30 cellular contexts compared by ENCODE assay signal in genomic region chr13:90793261-90793785, GRCh38.
"Had no signal": no experiment of that assay in that cellular context is flagged by ENCODE, and none has a peak within 500 bp of the region (broad histone marks: within the 10 kb centered on the region; RNA-seq: fewer than 3 reads in every experiment).

No MANE protein-coding gene starts in this region.

- H3K4me3 ChIP-seq: breast epithelium, esophagus squamous epithelium, gastroesophageal sphincter, left lung, lung, ovary, smooth muscle cell, upper lobe of left lung, vagina had no signal

- DNase-seq: activated CD4-positive, alpha-beta T cell treated with anti-CD3 and anti-CD28 coated beads for 36 hours; activated CD4-positive, CD25-positive, alpha-beta regulatory T cell; activated CD8-positive, alpha-beta T cell treated with anti-CD3 and anti-CD28 coated beads, Interleukin-2, amount 10 ng/mL, durations not matched to agents 7 days and 5 days; activated effector memory CD4-positive, alpha-beta T cell treated with Interleukin-2 at 50 U/mL for 16 hours; activated naive CD4-positive, alpha-beta T cell treated with Interleukin-2 at 50 U/mL for 16 hours; activated T-cell treated with anti-CD3 and anti-CD28 coated beads for 4 hours; aorta; central memory CD4-positive, alpha-beta T cell; effector CD4-positive, alpha-beta T cell; esophagus squamous epithelium; head of caudate nucleus; hypothalamus; left lung; mesendoderm; ovary; retina; stimulated activated CD4-positive, alpha-beta T cell treated with anti-CD3 and anti-CD28 coated beads, Interleukin-1b, Interleukin-23, amount 100 ng/mL, for 48 hours; stimulated activated CD4-positive, alpha-beta T cell treated with anti-CD3 and anti-CD28 coated beads, Interleukin-4, amount 100 ng/mL, for 4 hours; stimulated activated CD8-positive, alpha-beta memory T cell treated with anti-CD3 and anti-CD28 coated beads, Interleukin-4, amount 100 ng/mL, for 48 hours; stimulated activated naive CD8-positive, alpha-beta T cell treated with anti-CD3 and anti-CD28 coated beads, Interleukin-15, amount 100 ng/mL, for 72 hours; substantia nigra; upper lobe of left lung had no signal

- ATAC-seq: activated CD4-positive, alpha-beta T cell treated with anti-CD3 and anti-CD28 coated beads for 36 hours; activated CD8-positive, alpha-beta T cell treated with anti-CD3 and anti-CD28 coated beads, Interleukin-2, amount 10 ng/mL, durations not matched to agents 7 days and 5 days; gastroesophageal sphincter; left lung; natural killer cell treated with Interleukin-12 subunit alpha and Interleukin-12 subunit beta and Interleukin-15 and Interleukin-18, amount 100 ng/mL, for 72 hours; stimulated activated memory B cell treated with anti-CD40 and anti-IgM and Interleukin-4, amounts not matched to agents 10 μg/mL and 1 μg/mL and 100 μg/mL, for 72 hours; stimulated activated naive CD8-positive, alpha-beta T cell treated with anti-CD3 and anti-CD28 coated beads, Interleukin-15, amount 100 ng/mL, for 72 hours had no signal

- H3K27ac ChIP-seq: breast epithelium, epithelial cell of prostate, esophagus squamous epithelium, gastroesophageal sphincter, left lung, ovary, upper lobe of left lung, vagina had no signal

- H3K27me3 ChIP-seq: breast epithelium, esophagus squamous epithelium, gastroesophageal sphincter, left lung, ovary, upper lobe of left lung, vagina had no signal

- H3K4me1 ChIP-seq: breast epithelium, esophagus squamous epithelium, gastroesophageal sphincter, left lung, upper lobe of left lung, vagina had no signal

- H3K9me3 ChIP-seq: breast epithelium, esophagus squamous epithelium, gastroesophageal sphincter, left lung, ovary, upper lobe of left lung, vagina had no signal

- H3K36me3 ChIP-seq: breast epithelium, esophagus squamous epithelium, gastroesophageal sphincter, left lung, ovary, upper lobe of left lung, vagina had no signal
